Comparison of ENCODE assay signal across 8 cellular contexts in the genomic region with DNA sequence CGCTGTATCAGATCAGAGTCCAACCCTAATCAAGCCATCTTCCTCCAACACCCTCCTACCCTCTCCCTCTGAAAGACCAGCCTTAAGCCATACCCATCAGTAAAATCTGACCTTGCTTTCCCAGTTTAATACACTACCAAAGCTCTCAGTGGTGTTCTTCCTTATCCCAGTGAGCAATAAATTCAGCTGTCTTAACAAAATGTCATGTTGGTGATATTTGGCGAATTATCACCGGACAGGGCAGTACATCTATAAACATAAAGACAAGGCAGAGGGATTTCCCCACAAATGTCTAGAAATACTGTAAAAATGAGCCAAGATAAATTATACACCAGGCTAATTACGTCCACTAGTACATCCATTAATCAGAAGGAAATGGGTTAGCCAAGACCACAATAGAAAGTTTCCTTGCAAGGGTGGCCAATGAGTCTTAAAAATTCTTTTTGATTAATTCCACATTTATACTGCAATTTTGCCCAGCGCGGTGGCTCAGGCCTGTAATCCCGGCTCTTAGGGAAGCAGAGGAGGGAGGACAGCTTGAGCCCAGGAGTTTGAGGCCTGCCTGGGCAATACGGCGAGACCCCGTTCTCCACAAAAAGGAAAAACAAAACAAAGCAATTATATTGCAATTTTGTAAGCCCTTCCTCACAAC. TPM values are rescaled to one million over a fixed set of nuclear protein-coding genes. Genes with fewer than 3 reads are reported as not detected.
DNase-seq lines count a peak whose midpoint lies in the region; ATAC-seq and TF ChIP-seq lines count a peak whose summit lies in the region.

No MANE protein-coding gene starts in this region.

- H3K4me3 ChIP-seq in OCI-LY3 (ENCODE audit: low read length) (peak overlapping the region; percentile 98), endodermal cell (ENCODE audit: low read length) (peak overlapping the region; percentile 91), neuron (ENCODE audit: low read length) (peak overlapping the region; percentile 76)

- POLR2A ChIA-PET in CD4-positive, alpha-beta T cell (lab: Charles Lee) = interaction anchor here (0.6 to 2.2 kb wide), 16 partner anchors 8 to 1492 kb away, joined by 3 to 23 read pairs (median 4); a partner anchor contains a TSS

- no peak for DNase-seq in CD4-positive, alpha-beta T cell
- no peak for DNase-seq in endodermal cell
- no peak for DNase-seq in DMS53 treated with DMSO at 0.1 percent for 48 hours (lab: John Stamatoyannopoulos, UW; ENCODE audit: unreplicated experiment)
- no peak for DNase-seq in NCI-H187 (lab: John Stamatoyannopoulos, UW)

- no peak for TF ChIP-seq CTCF in CD4-positive, alpha-beta T cell (IDR thresholded peaks at IDR 0.05)
- no peak for TF ChIP-seq CTCF in OCI-LY3 (IDR thresholded peaks at IDR 0.05; ENCODE audit: low read depth, low read length)
- no peak for TF ChIP-seq CTCF in endodermal cell (conservative IDR thresholded peaks at IDR 0.05)

- H3K4me3 Mint-ChIP-seq in CD4-positive, alpha-beta T cell = peak overlapping the region; percentile 89
- H3K4me3 Mint-ChIP-seq in endodermal cell = peak overlapping the region; percentile 81

- H3K9ac ChIP-seq in OCI-LY3 (ENCODE audit: low read length) (peak overlapping the region; percentile 95), endodermal cell (ENCODE audit: extremely low read depth, low read length, poor library complexity, severe bottlenecking) (peak overlapping the region; percentile 91)

- peaks cover 54% of the 10 kb centered on the region for H3K36me3 Mint-ChIP-seq in CD4-positive, alpha-beta T cell (ENCODE audit: low read depth)
- H3K36me3 Mint-ChIP-seq in endodermal cell (ENCODE audit: low read depth) = peaks cover 39% of the 10 kb centered on the region

- H3K27ac Mint-ChIP-seq in CD4-positive, alpha-beta T cell = peak overlapping the region; percentile 87
- peak overlapping the region; percentile 95 for H3K27ac Mint-ChIP-seq in endodermal cell

- H3K9me3 ChIP-seq in CD4-positive, alpha-beta T cell (ENCODE audit: control insufficient read depth, low read length) = no peaks in the 10 kb centered on the region
- H3K9me3 ChIP-seq in OCI-LY3 (ENCODE audit: insufficient read depth, low read length) (no peaks in the 10 kb centered on the region), endodermal cell (ENCODE audit: control insufficient read depth, low read length) (no peaks in the 10 kb centered on the region), neuron (ENCODE audit: low read length) (no peaks in the 10 kb centered on the region)

- H3K9me3 Mint-ChIP-seq in CD4-positive, alpha-beta T cell = no peaks in the 10 kb centered on the region
- peaks cover 1% of the 10 kb centered on the region for H3K9me3 Mint-ChIP-seq in endodermal cell

- H3K36me3 ChIP-seq in OCI-LY3 (replicated peaks; ENCODE audit: low read depth, low read length) (no peaks in the 10 kb centered on the region), endodermal cell (ENCODE audit: control insufficient read depth, insufficient read depth, low read length) (peaks cover 39% of the 10 kb centered on the region), neuron (ENCODE audit: insufficient read depth, low read length) (peaks cover 3% of the 10 kb centered on the region)

- 0 out of 2 replicates have a peak, but pooled peaks cover 5% of the 10 kb centered on the region for H4K20me1 ChIP-seq in OCI-LY3 (ENCODE audit: insufficient read depth, low read length)

- H3K4me2 ChIP-seq in OCI-LY3 (ENCODE audit: low read length) = peak overlapping the region; percentile 81

- H3K27ac ChIP-seq in CD4-positive, alpha-beta T cell (ENCODE audit: low read depth, low read length) = no peak overlapping the region
- no peak overlapping the region for H3K27ac ChIP-seq in OCI-LY3 (ENCODE audit: low read length)
- no peak overlapping the region for H3K27ac ChIP-seq in endodermal cell (ENCODE audit: low read depth, low read length)

- 48 to 51% methylated on average over 8 to 10 of the region's 10 CpGs for WGBS in endodermal cell (ENCODE audit: insufficient coverage in 1 of 2, insufficient read length in 1 of 2), 2 experiments

- intact Hi-C loops in CD4-positive, alpha-beta T cell (cut with DNase I, micrococcal nuclease) = loop anchor here in 1 of 2 experiments (2.0 to 5.0 kb wide), 3 partner anchors 182 to 437 kb away; a partner anchor contains a TSS

- no peaks in the 10 kb centered on the region for H3K27me3 ChIP-seq in CD4-positive, alpha-beta T cell (ENCODE audit: control insufficient read depth, insufficient read depth, low read length)
- H3K27me3 ChIP-seq in OCI-LY3 (ENCODE audit: low read depth, low read length) (no peaks in the 10 kb centered on the region), endodermal cell (ENCODE audit: control insufficient read depth, insufficient read depth, low read length, poor library complexity, severe bottlenecking) (no peaks in the 10 kb centered on the region), neuron (ENCODE audit: insufficient read depth, low read length) (no peaks in the 10 kb centered on the region)

- H3K79me2 ChIP-seq in OCI-LY3 (ENCODE audit: low read length) = peaks cover 87% of the 10 kb centered on the region

- ATAC-seq in CD4-positive, alpha-beta T cell (ENCODE audit: poor library complexity) = no peak
- ATAC-seq in HG03457 (IDR thresholded peaks at IDR 0.05; ENCODE audit: unreplicated experiment) (no peak), HG03354 (IDR thresholded peaks at IDR 0.05; ENCODE audit: poor library complexity, severe bottlenecking, unreplicated experiment) (no peak)

- no peak overlapping the region for H2AFZ ChIP-seq in OCI-LY3 (ENCODE audit: low read depth, low read length)
- H2AFZ ChIP-seq in neuron (ENCODE audit: low read depth, low read length) = no peak overlapping the region

- H3K4me1 ChIP-seq in OCI-LY3 (ENCODE audit: low read length) (peaks cover 15% of the 10 kb centered on the region), endodermal cell (ENCODE audit: control insufficient read depth, insufficient read depth, low read length) (no peaks in the 10 kb centered on the region), neuron (ENCODE audit: insufficient read depth, low read length) (peaks cover 20% of the 10 kb centered on the region)

- H3K27me3 Mint-ChIP-seq in CD4-positive, alpha-beta T cell = no peaks in the 10 kb centered on the region
- H3K27me3 Mint-ChIP-seq in endodermal cell (ENCODE audit: insufficient read depth) = no peaks in the 10 kb centered on the region

- peaks cover 85% of the 10 kb centered on the region for H3K4me1 Mint-ChIP-seq in CD4-positive, alpha-beta T cell (ENCODE audit: low read depth)
- peaks cover 31% of the 10 kb centered on the region for H3K4me1 Mint-ChIP-seq in endodermal cell

- CTCF ChIA-PET in CD4-positive, alpha-beta T cell (lab: Charles Lee) = interaction anchor here (1.1 kb wide), 1 partner anchor 266 kb away, joined by 3 read pairs; a partner anchor contains a TSS

RNA-seq across cellular contexts. Expression of a gene that starts 0.9 kb away (rescaled TPM):
- total RNA-seq in CD4-positive, alpha-beta T cell = 10 to 100 TPM; 21.9 to 22.4 TPM
- total RNA-seq in endodermal cell = 10 to 100 TPM; 49.7 to 57.0 TPM
- 50.6 TPM for polyA plus RNA-seq in endodermal cell (2013, experiment 1 of 2)
- polyA plus RNA-seq in endodermal cell (2013, experiment 2 of 2) = 50.1 TPM

RNA-seq across cellular contexts. Expression of a gene that starts 1.1 kb away (rescaled TPM):
- 10 to 100 TPM; 12.1 to 12.9 TPM for total RNA-seq in CD4-positive, alpha-beta T cell
- total RNA-seq in endodermal cell = 10 to 100 TPM; 48.3 to 62.4 TPM
- polyA plus RNA-seq in endodermal cell (2013, experiment 1 of 2) = 48.7 TPM
- polyA plus RNA-seq in endodermal cell (2013, experiment 2 of 2) = 43.6 TPM
